ENCODE assay signal across 25 cellular contexts in genomic region chr1:246624091-246624490, GRCh38.
"Had no signal": no experiment of that assay in that cellular context is flagged by ENCODE, and none has a peak within 500 bp of the region (broad histone marks: within the 10 kb centered on the region; RNA-seq: fewer than 3 reads in every experiment).

No MANE protein-coding gene starts in this region.

- H3K4me2 ChIP-seq: neural progenitor cell had no signal

- H3K9ac ChIP-seq: neural progenitor cell had no signal

- H3K4me1 ChIP-seq: esophagus squamous epithelium, neural progenitor cell, psoas muscle, thyroid gland, vagina had no signal

- DNase-seq: dermis blood vessel endothelial cell; effector memory CD4-positive, alpha-beta T cell; esophagus squamous epithelium; foreskin melanocyte; head of caudate nucleus; left ventricle myocardium superior; posterior cingulate gyrus; psoas muscle; right cardiac atrium; sigmoid colon; stimulated activated CD4-positive, alpha-beta T cell treated with anti-CD3 and anti-CD28 coated beads, Interleukin-2, amount 100 ng/mL, for 24 hours; stimulated activated CD4-positive, alpha-beta T cell treated with anti-CD3 and anti-CD28 coated beads, Interleukin-4, amount 100 ng/mL, for 24 hours; stimulated activated naive CD4-positive, alpha-beta T cell treated with Interleukin-2 at 50 U/mL for 16 hours; stomach; thyroid gland; trophoblast cell had no signal

- H3K4me3 ChIP-seq: coronary artery, esophagus squamous epithelium, lung, neural progenitor cell, psoas muscle, sigmoid colon, stomach, thyroid gland, vagina had no signal

- FAIRE-seq: endothelial cell of umbilical vein, keratinocyte had no signal

- H3K4me3 Mint-ChIP-seq: memory B cell; natural killer cell treated with Interleukin-12 subunit alpha and Interleukin-12 subunit beta and Interleukin-15 and Interleukin-18, amount 100 ng/mL, for 72 hours; neural progenitor cell; stimulated activated effector memory CD8-positive, alpha-beta T cell treated with anti-CD3 and anti-CD28 coated beads, Interleukin-12 subunit alpha, Interleukin-12 subunit beta, amount 100 ng/mL, for 72 hours had no signal

- H3K9me3 ChIP-seq: esophagus squamous epithelium, psoas muscle, sigmoid colon, stomach, thyroid gland, vagina had no signal

- H3K27me3 ChIP-seq: esophagus squamous epithelium, neural progenitor cell, sigmoid colon, stomach, thyroid gland, vagina had no signal

- H2AFZ ChIP-seq: neural progenitor cell had no signal

- ATAC-seq: left ventricle myocardium superior; natural killer cell treated with Interleukin-12 subunit alpha and Interleukin-12 subunit beta and Interleukin-15 and Interleukin-18, amount 100 ng/mL, for 72 hours; right cardiac atrium; stimulated activated effector memory CD8-positive, alpha-beta T cell treated with anti-CD3 and anti-CD28 coated beads, Interleukin-12 subunit alpha, Interleukin-12 subunit beta, amount 100 ng/mL, for 72 hours had no signal

- H3K27ac Mint-ChIP-seq: memory B cell; natural killer cell treated with Interleukin-12 subunit alpha and Interleukin-12 subunit beta and Interleukin-15 and Interleukin-18, amount 100 ng/mL, for 72 hours; neural progenitor cell had no signal

- H3K27ac ChIP-seq: coronary artery, neural progenitor cell, psoas muscle, stomach, thyroid gland, vagina had no signal

- H3K36me3 ChIP-seq: neural progenitor cell had no signal

- H3K27me3 Mint-ChIP-seq: memory B cell; natural killer cell treated with Interleukin-12 subunit alpha and Interleukin-12 subunit beta and Interleukin-15 and Interleukin-18, amount 100 ng/mL, for 72 hours had no signal

- H3K9me3 Mint-ChIP-seq: memory B cell; natural killer cell treated with Interleukin-12 subunit alpha and Interleukin-12 subunit beta and Interleukin-15 and Interleukin-18, amount 100 ng/mL, for 72 hours; neural progenitor cell; stimulated activated effector memory CD8-positive, alpha-beta T cell treated with anti-CD3 and anti-CD28 coated beads, Interleukin-12 subunit alpha, Interleukin-12 subunit beta, amount 100 ng/mL, for 72 hours had no signal
